ENCODE assay signal across 8 cellular contexts in the genomic region with DNA sequence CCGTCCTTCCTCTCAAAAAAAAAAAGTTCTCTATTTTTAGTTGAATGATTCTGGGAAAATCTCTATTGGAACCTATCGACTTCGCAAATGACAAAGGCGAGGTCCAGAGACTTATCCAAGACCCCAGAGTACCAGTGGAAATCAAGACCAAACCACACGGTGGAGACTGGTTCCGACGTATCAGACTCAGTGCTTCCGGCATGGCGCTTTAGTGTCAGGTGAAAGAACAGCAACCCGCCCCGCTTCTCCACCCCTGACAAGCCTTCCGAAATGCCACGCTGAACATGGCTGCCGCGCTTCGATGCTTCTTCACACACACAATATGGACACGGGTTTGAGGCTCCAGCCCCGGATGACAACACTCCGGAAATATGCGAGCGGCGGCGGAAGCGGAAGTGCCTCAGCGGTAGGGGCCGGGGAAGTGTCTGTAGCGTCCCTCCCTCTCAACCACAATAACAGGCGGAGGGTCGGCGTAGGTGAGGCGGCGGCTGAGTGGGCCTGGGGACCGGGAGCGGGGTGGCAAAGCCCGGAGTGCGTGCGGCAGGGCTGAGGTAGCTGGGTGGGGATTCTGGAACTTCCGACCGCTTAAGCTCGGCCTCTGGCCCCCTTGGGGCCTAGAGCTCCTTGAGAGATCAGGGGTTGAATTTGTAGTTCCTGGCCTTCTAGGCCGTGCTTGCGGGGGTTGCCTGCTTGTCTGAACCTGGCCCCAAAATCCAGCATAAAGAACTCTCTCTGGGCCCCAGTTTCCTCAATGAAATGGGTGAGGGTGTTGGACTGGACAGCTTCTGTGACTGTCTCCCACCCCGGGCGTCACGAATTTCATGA. TPM values are rescaled to one million over a fixed set of nuclear protein-coding genes. Genes with fewer than 3 reads are reported as not detected.
DNase-seq lines count a peak whose midpoint lies in the region; ATAC-seq and TF ChIP-seq lines count a peak whose summit lies in the region.

A gene with protein sequence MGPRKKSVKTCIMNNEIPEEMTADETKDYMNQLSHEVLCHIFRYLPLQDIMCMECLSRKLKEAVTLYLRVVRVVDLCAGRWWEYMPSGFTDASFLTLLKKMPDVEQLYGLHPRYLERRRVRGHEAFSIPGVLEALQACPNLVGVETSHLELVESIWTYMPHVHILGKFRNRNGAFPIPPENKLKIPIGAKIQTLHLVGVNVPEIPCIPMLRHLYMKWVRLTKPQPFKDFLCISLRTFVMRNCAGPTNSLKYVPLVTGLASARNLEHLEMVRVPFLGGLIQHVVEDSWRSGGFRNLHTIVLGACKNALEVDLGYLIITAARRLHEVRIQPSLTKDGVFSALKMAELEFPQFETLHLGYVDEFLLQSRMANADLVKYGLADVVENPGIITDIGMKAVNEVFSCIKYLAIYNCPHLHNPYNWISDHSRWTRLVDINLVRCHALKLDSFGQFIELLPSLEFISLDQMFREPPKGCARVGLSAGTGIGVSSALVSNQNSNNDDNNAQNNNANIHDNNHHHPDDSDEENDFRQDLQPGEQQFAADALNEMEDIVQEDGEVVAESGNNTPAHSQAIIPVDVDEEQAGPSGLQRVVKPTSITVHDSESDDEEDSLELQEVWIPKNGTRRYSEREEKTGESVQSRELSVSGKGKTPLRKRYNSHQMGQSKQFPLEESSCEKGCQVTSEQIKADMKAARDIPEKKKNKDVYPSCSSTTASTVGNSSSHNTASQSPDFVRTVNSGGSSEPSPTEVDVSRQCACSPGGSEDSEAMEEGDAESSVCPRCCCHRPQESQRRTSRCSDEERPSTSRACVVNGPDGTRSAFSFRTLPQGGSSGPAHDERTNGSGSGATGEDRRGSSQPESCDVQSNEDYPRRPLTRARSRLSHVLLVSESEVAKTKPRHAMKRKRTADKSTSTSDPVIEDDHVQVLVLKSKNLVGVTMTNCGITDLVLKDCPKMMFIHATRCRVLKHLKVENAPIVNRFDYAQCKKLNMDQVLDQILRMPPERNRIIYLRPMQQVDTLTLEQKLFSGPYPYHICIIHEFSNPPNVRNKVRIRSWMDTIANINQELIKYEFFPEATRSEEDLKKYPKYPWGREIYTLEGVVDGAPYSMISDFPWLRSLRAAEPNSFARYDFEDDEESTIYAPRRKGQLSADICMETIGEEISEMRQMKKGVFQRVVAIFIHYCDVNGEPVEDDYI (plus strand): TSS at position 395 of the 825 bp plus-strand sequence. CDS start 10,819 bp downstream, outside the sequence.

- H3K4me3 Mint-ChIP-seq in activated T-helper 17 cell treated with anti-CD3 and anti-CD28 coated beads, Interleukin-2, amount 50 U/mL, for 72 hours, result peak within 1 kb of the TSS; percentile 85
- H3K4me3 Mint-ChIP-seq in naive thymus-derived CD4-positive, alpha-beta T cell, result peak within 1 kb of the TSS; percentile 84 to 97 (median 88)
- H3K4me3 Mint-ChIP-seq in stimulated activated naive B cell treated with anti-CD40 and anti-IgM and Interleukin-4, amounts not matched to agents 10 μg/mL and 1 μg/mL and 100 μg/mL, for 72 hours, result peak within 1 kb of the TSS; percentile 79 to 82

- no peaks in the 10 kb centered on the region for H3K9me3 ChIP-seq in fibroblast of lung (ENCODE audit: control insufficient read depth, insufficient read depth, low read depth, low read length)
- H3K9me3 ChIP-seq in naive thymus-derived CD4-positive, alpha-beta T cell (ENCODE audit: control insufficient read depth in 2 of 3, low read length in 3 of 3), result no peaks in the 10 kb centered on the region

- DNase-seq in ELF-1 (ENCODE audit: low read depth, low spot score), result peak; percentile 99
- DNase-seq in GOT3 (lab: John Stamatoyannopoulos, UW), result peak; percentile 93
- peak; percentile 95 for DNase-seq in LNCaP clone FGC (ENCODE audit: low read depth)
- DNase-seq in RWPE1 (ENCODE audit: low spot score), result peak; percentile 99
- DNase-seq in fibroblast of lung (ENCODE audit: low read depth in 2 of 2), result peak; percentile 96
- DNase-seq in naive thymus-derived CD4-positive, alpha-beta T cell, result peak; percentile 88 to 99 (median 98)
- peak; percentile 96 for DNase-seq in stimulated activated naive B cell treated with anti-CD40 and anti-IgM and Interleukin-4, amounts not matched to agents 10 μg/mL and 1 μg/mL and 100 μg/mL, for 72 hours

- no peaks in the 10 kb centered on the region for H3K27me3 Mint-ChIP-seq in activated T-helper 17 cell treated with anti-CD3 and anti-CD28 coated beads, Interleukin-2, amount 50 U/mL, for 72 hours
- H3K27me3 Mint-ChIP-seq in naive thymus-derived CD4-positive, alpha-beta T cell, result no peaks in the 10 kb centered on the region
- H3K27me3 Mint-ChIP-seq in stimulated activated naive B cell treated with anti-CD40 and anti-IgM and Interleukin-4, amounts not matched to agents 10 μg/mL and 1 μg/mL and 100 μg/mL, for 72 hours, result no peaks in the 10 kb centered on the region

- peaks cover 39% of the 10 kb centered on the region for H3K79me2 ChIP-seq in fibroblast of lung (ENCODE audit: control insufficient read depth, insufficient read depth, low read length)

- H3K36me3 ChIP-seq in fibroblast of lung (ENCODE audit: control insufficient read depth, insufficient read depth, low read length), result no peaks in the 10 kb centered on the region
- H3K36me3 ChIP-seq in naive thymus-derived CD4-positive, alpha-beta T cell (ENCODE audit: control insufficient read depth in 2 of 3, insufficient read depth in 3 of 3, low read length in 3 of 3), result no peaks in the 10 kb centered on the region

- H3K9ac ChIP-seq in fibroblast of lung (ENCODE audit: insufficient read depth, low read length), result peak within 1 kb of the TSS; percentile 80

- TF ChIP-seq CTCF in LNCaP clone FGC (IDR thresholded peaks at IDR 0.05; ENCODE audit: control insufficient read depth, extremely low read depth, insufficient read depth) (no peak), RWPE1 (conservative IDR thresholded peaks at IDR 0.05; ENCODE audit: low read depth) (no peak), fibroblast of lung (conservative IDR thresholded peaks at IDR 0.05 in 1 of 2, IDR thresholded peaks at IDR 0.05 in 1 of 2; ENCODE audit: low read depth in 1 of 2, low read length in 2 of 2) (no peak)

- no peaks in the 10 kb centered on the region for H4K20me1 ChIP-seq in fibroblast of lung (ENCODE audit: control insufficient read depth, extremely low read depth, insufficient read depth, low read length)

- peak within 1 kb of the TSS; percentile 91 for H2AFZ ChIP-seq in fibroblast of lung (ENCODE audit: low read length)

- CTCF ChIA-PET in RWPE1 (lab: Yijun Ruan, JAX), result no interaction called here
- CTCF ChIA-PET in naive thymus-derived CD4-positive, alpha-beta T cell (lab: Charles Lee), result no interaction called here

- no peaks in the 10 kb centered on the region for H3K27me3 ChIP-seq in fibroblast of lung (ENCODE audit: control insufficient read depth, insufficient read depth, low read length)
- H3K27me3 ChIP-seq in naive thymus-derived CD4-positive, alpha-beta T cell (ENCODE audit: control insufficient read depth in 2 of 2, insufficient read depth in 2 of 2, low read length in 2 of 2), result no peaks in the 10 kb centered on the region

- H3K4me1 Mint-ChIP-seq in activated T-helper 17 cell treated with anti-CD3 and anti-CD28 coated beads, Interleukin-2, amount 50 U/mL, for 72 hours, result peaks cover 35% of the 10 kb centered on the region
- H3K4me1 Mint-ChIP-seq in naive thymus-derived CD4-positive, alpha-beta T cell, result peaks cover 43 to 78% (median 71%) of the 10 kb centered on the region in 7 donors
- peaks cover 25 to 51% of the 10 kb centered on the region in 2 donors for H3K4me1 Mint-ChIP-seq in stimulated activated naive B cell treated with anti-CD40 and anti-IgM and Interleukin-4, amounts not matched to agents 10 μg/mL and 1 μg/mL and 100 μg/mL, for 72 hours

- H3K4me2 ChIP-seq in fibroblast of lung (ENCODE audit: extremely low read depth, insufficient read depth, low read length), result peak within 1 kb of the TSS; percentile 100

- no peaks in the 10 kb centered on the region for H3K9me3 Mint-ChIP-seq in activated T-helper 17 cell treated with anti-CD3 and anti-CD28 coated beads, Interleukin-2, amount 50 U/mL, for 72 hours
- H3K9me3 Mint-ChIP-seq in naive thymus-derived CD4-positive, alpha-beta T cell, result peaks cover 0 to 4% (median 0%) of the 10 kb centered on the region in 11 donors
- peaks cover 1% of the 10 kb centered on the region in 2 donors for H3K9me3 Mint-ChIP-seq in stimulated activated naive B cell treated with anti-CD40 and anti-IgM and Interleukin-4, amounts not matched to agents 10 μg/mL and 1 μg/mL and 100 μg/mL, for 72 hours

- intact Hi-C loops in naive thymus-derived CD4-positive, alpha-beta T cell (cut with micrococcal nuclease), result loop anchor here (1.0 to 10.0 kb wide), 20 partner anchors 15 to 1974 kb away; a partner anchor contains a TSS

- POLR2A ChIA-PET in RWPE1 (lab: Yijun Ruan, JAX; ENCODE audit: low non-redundant PET), result no interaction called here
- POLR2A ChIA-PET in naive thymus-derived CD4-positive, alpha-beta T cell (lab: Charles Lee), result interaction anchor here (0.9 to 2.2 kb wide), 6 partner anchors 9 to 1166 kb away, joined by 3 to 7 read pairs (median 4); no protein-coding TSS in a partner anchor

- H3K27ac Mint-ChIP-seq in activated T-helper 17 cell treated with anti-CD3 and anti-CD28 coated beads, Interleukin-2, amount 50 U/mL, for 72 hours, result peak within 1 kb of the TSS; percentile 96
- H3K27ac Mint-ChIP-seq in naive thymus-derived CD4-positive, alpha-beta T cell, result peak within 1 kb of the TSS; percentile 93 to 99 (median 98)
- H3K27ac Mint-ChIP-seq in stimulated activated naive B cell treated with anti-CD40 and anti-IgM and Interleukin-4, amounts not matched to agents 10 μg/mL and 1 μg/mL and 100 μg/mL, for 72 hours, result peak within 1 kb of the TSS; percentile 98

- ATAC-seq in activated T-helper 17 cell treated with anti-CD3 and anti-CD28 coated beads, Interleukin-2, amount 50 U/mL, for 72 hours (replicated peaks), result peak; percentile 96
- ATAC-seq in naive thymus-derived CD4-positive, alpha-beta T cell, result peak; percentile 97
- peak; percentile 97 to 98 for ATAC-seq in stimulated activated naive B cell treated with anti-CD40 and anti-IgM and Interleukin-4, amounts not matched to agents 10 μg/mL and 1 μg/mL and 100 μg/mL, for 72 hours (replicated peaks)

- peaks cover 13% of the 10 kb centered on the region for H3K4me1 ChIP-seq in fibroblast of lung (ENCODE audit: control insufficient read depth, extremely low read depth, insufficient read depth, low read length)
- H3K4me1 ChIP-seq in naive thymus-derived CD4-positive, alpha-beta T cell (ENCODE audit: control insufficient read depth in 2 of 2, insufficient read depth in 2 of 2, low read length in 2 of 2), result peaks cover 18 to 41% of the 10 kb centered on the region in 2 donors

- peak within 1 kb of the TSS; percentile 90 for H3K4me3 ChIP-seq in LNCaP clone FGC (ENCODE audit: low read depth, low read length)
- H3K4me3 ChIP-seq in fibroblast of lung (replicated peaks in 1 of 4; ENCODE audit: control extremely low read depth in 1 of 4, insufficient read depth in 1 of 4, low read depth in 3 of 4, low read length in 4 of 4), result peak within 1 kb of the TSS; percentile 84 to 99 (median 93)
- H3K4me3 ChIP-seq in naive thymus-derived CD4-positive, alpha-beta T cell (ENCODE audit: low read length), result peak within 1 kb of the TSS; percentile 66

- peaks cover 33% of the 10 kb centered on the region for H3K36me3 Mint-ChIP-seq in activated T-helper 17 cell treated with anti-CD3 and anti-CD28 coated beads, Interleukin-2, amount 50 U/mL, for 72 hours (ENCODE audit: low read depth)
- peaks cover 0 to 32% (median 3%) of the 10 kb centered on the region in 5 donors for H3K36me3 Mint-ChIP-seq in naive thymus-derived CD4-positive, alpha-beta T cell
- peaks cover 16 to 24% of the 10 kb centered on the region in 2 donors for H3K36me3 Mint-ChIP-seq in stimulated activated naive B cell treated with anti-CD40 and anti-IgM and Interleukin-4, amounts not matched to agents 10 μg/mL and 1 μg/mL and 100 μg/mL, for 72 hours

- H3K27ac ChIP-seq in RWPE1 (peak within 1 kb of the TSS; percentile 79), fibroblast of lung (ENCODE audit: insufficient read depth, low read length) (peak within 1 kb of the TSS; percentile 98)
- peak within 1 kb of the TSS; percentile 91 for H3K27ac ChIP-seq in naive thymus-derived CD4-positive, alpha-beta T cell (ENCODE audit: low read depth, low read length)

RNA-seq across cellular contexts. Expression of the gene that starts here (rescaled TPM):
- 10 to 100 TPM; 44.1 to 53.0 TPM for total RNA-seq in activated T-helper 17 cell treated with anti-CD3 and anti-CD28 coated beads, Interleukin-2, amount 50 U/mL, for 72 hours
- 50.3 and 62.4 TPM in 2 replicates for total RNA-seq in fibroblast of lung
- polyA plus RNA-seq in fibroblast of lung, result 18.1 and 25.0 TPM in 2 replicates
- 14.5 and 20.4 TPM in 2 replicates for polyA plus RNA-seq in fibroblast of lung (2012)
- polyA minus RNA-seq in fibroblast of lung (ENCODE audit: low replicate concordance), result 34.6 and 41.8 TPM in 2 replicates
- 10 to 100 TPM; 59.2 to 80.0 (median 65.6) TPM for total RNA-seq in naive thymus-derived CD4-positive, alpha-beta T cell
- polyA plus RNA-seq in naive thymus-derived CD4-positive, alpha-beta T cell, result 10 to 100 TPM; 16.7 to 23.4 TPM

Comparison
In these comparisons a context has a peak if more than half of its experiments do, and no peak if none do; other contexts are left out.
1. Peak in every context shown above with its lines: DNase-seq, ATAC-seq, H3K4me3 ChIP-seq and H3K27ac ChIP-seq.